Comparison of ENCODE assay signal across 12 cellular contexts in genomic region chr6:73565767-73566485, GRCh38. TPM values are rescaled to one million over a fixed set of nuclear protein-coding genes. Genes with fewer than 3 reads are reported as not detected.
DNase-seq lines count a peak whose midpoint lies in the region; ATAC-seq and TF ChIP-seq lines count a peak whose summit lies in the region.
"Had no signal": no experiment of that assay in that cellular context is flagged by ENCODE, and none has a peak within 500 bp of the region (broad histone marks: within the 10 kb centered on the region; RNA-seq: fewer than 3 reads in every experiment).

No MANE protein-coding gene starts in this region.

- peak overlapping the region; percentile 20 for H3K27ac ChIP-seq in smooth muscle cell (ENCODE audit: low read depth)
- H3K27ac ChIP-seq: KMS-11 had no signal

- POLR2A ChIA-PET in GM10248 (lab: Yijun Ruan, JAX) = no interaction called here

- H3F3A ChIP-seq in smooth muscle cell (ENCODE audit: low read depth) = no peaks in the 10 kb centered on the region

- H3K4me2 ChIP-seq in smooth muscle cell = peak overlapping the region; percentile 51
- H3K4me2 ChIP-seq: KMS-11 had no signal

- peaks cover 1% of the 10 kb centered on the region for H3K4me1 Mint-ChIP-seq in activated T-helper 17 cell treated with anti-CD3 and anti-CD28 coated beads, Interleukin-2, amount 50 U/mL, for 72 hours

- H2AFZ ChIP-seq in smooth muscle cell (ENCODE audit: low read depth) = peak overlapping the region; percentile 97

- H3K9ac ChIP-seq in smooth muscle cell (ENCODE audit: low read depth) = no peak overlapping the region
- H3K9ac ChIP-seq: KMS-11 had no signal

- no peaks in the 10 kb centered on the region for H3K9me3 Mint-ChIP-seq in activated T-helper 17 cell treated with anti-CD3 and anti-CD28 coated beads, Interleukin-2, amount 50 U/mL, for 72 hours

- H3K36me3 ChIP-seq in H7 (replicated peaks; ENCODE audit: control insufficient read depth, insufficient read depth, low read length) (no peaks in the 10 kb centered on the region), smooth muscle cell (ENCODE audit: low read depth) (no peaks in the 10 kb centered on the region)
- H3K36me3 ChIP-seq: Peyer's patch had no signal

- WGBS in smooth muscle cell (ENCODE audit: low lambda C conversion rate) = 83% methylated on average over 11 of the region's 11 CpGs

- H3K27me3 ChIP-seq in H7 (ENCODE audit: control insufficient read depth, insufficient read depth, low read length) (no peaks in the 10 kb centered on the region), smooth muscle cell (ENCODE audit: low read depth) (no peaks in the 10 kb centered on the region)
- H3K27me3 ChIP-seq: Peyer's patch had no signal

- CTCF ChIA-PET in GM10248 (lab: Yijun Ruan, JAX) = interaction anchor here (0.8 to 2.3 kb wide), 9 partner anchors 9 to 67 kb away, joined by 3 to 7 read pairs (median 4); no protein-coding TSS in a partner anchor

- no peaks in the 10 kb centered on the region for H3K27me3 Mint-ChIP-seq in activated T-helper 17 cell treated with anti-CD3 and anti-CD28 coated beads, Interleukin-2, amount 50 U/mL, for 72 hours

- TF ChIP-seq CTCF in smooth muscle cell (IDR thresholded peaks at IDR 0.05; ENCODE audit: borderline replicate concordance, insufficient read depth, poor library complexity, severe bottlenecking) = no peak
- no peak for TF ChIP-seq CTCF in GM10248 (IDR thresholded peaks at IDR 0.05; ENCODE audit: control extremely low read depth, extremely low read depth, low read depth, missing control alignments)

- no peaks in the 10 kb centered on the region for H3K79me2 ChIP-seq in smooth muscle cell (ENCODE audit: low read depth)

- no peaks in the 10 kb centered on the region for H3K9me3 ChIP-seq in smooth muscle cell (replicated peaks; ENCODE audit: low read depth)
- H3K9me3 ChIP-seq: Peyer's patch had no signal

- peak; percentile 93 for ATAC-seq in SK-N-SH treated with all-trans-retinoic acid at 6 μM for 48 hours
- ATAC-seq in activated T-helper 17 cell treated with anti-CD3 and anti-CD28 coated beads, Interleukin-2, amount 50 U/mL, for 72 hours (replicated peaks) = no peak

- H3K4me1 ChIP-seq in smooth muscle cell (ENCODE audit: low read depth) = peaks cover 13% of the 10 kb centered on the region

- H4K20me1 ChIP-seq in smooth muscle cell (ENCODE audit: low read depth) = no peaks in the 10 kb centered on the region

- H3K4me3 Mint-ChIP-seq in activated T-helper 17 cell treated with anti-CD3 and anti-CD28 coated beads, Interleukin-2, amount 50 U/mL, for 72 hours = no peak overlapping the region

- H3K36me3 Mint-ChIP-seq in activated T-helper 17 cell treated with anti-CD3 and anti-CD28 coated beads, Interleukin-2, amount 50 U/mL, for 72 hours (ENCODE audit: low read depth) = no peaks in the 10 kb centered on the region

- H3K27ac Mint-ChIP-seq in activated T-helper 17 cell treated with anti-CD3 and anti-CD28 coated beads, Interleukin-2, amount 50 U/mL, for 72 hours = no peak overlapping the region

- no peak overlapping the region for H3K4me3 ChIP-seq in H7 (ENCODE audit: insufficient read depth, low read depth, low read length)
- no peak overlapping the region for H3K4me3 ChIP-seq in smooth muscle cell
- H3K4me3 ChIP-seq: Peyer's patch had no signal

- DNase-seq in H7 = peak; percentile 79
- DNase-seq in iPS-NIHi11 (ENCODE audit: low spot score) = peak; percentile 54
- no peak for DNase-seq in smooth muscle cell (lab: John Stamatoyannopoulos, UW; ENCODE audit: unreplicated experiment)
- no peak for DNase-seq in GM10248 (ENCODE audit: extremely low spot score)
- DNase-seq in NCI-H345 treated with DMSO at 0.1 percent for 48 hours (lab: John Stamatoyannopoulos, UW; ENCODE audit: unreplicated experiment) = no peak
- DNase-seq: DMS153; Peyer's patch; stimulated activated CD4-positive, alpha-beta T cell treated with anti-CD3 and anti-CD28 coated beads, Interleukin-1b, Interleukin-23, amount 100 ng/mL, for 48 hours; stimulated activated naive CD4-positive, alpha-beta T cell had no signal

TF ChIP-seq in SK-N-SH treated with all-trans-retinoic acid at 6 μM for 48 hours, 23 proteins besides CTCF, POLR2A, EP300 and RAD21 (continues in another document):
- TF ChIP-seq CSRNP3 (CRISPR knock-in tag; IDR thresholded peaks at IDR 0.05) (no peak), SNAI2 (CRISPR knock-in tag; IDR thresholded peaks at IDR 0.05) (no peak), TCF4 (CRISPR knock-in tag; IDR thresholded peaks at IDR 0.05; ENCODE audit: borderline replicate concordance) (no peak), ZNF8 (CRISPR knock-in tag; IDR thresholded peaks at IDR 0.05) (no peak), ZC3H10 (CRISPR knock-in tag; IDR thresholded peaks at IDR 0.05) (no peak), ZFP30 (CRISPR knock-in tag; IDR thresholded peaks at IDR 0.05) (no peak), ARNTL (CRISPR knock-in tag; IDR thresholded peaks at IDR 0.05; ENCODE audit: borderline replicate concordance, low read depth) (no peak), OSR1 (CRISPR knock-in tag; IDR thresholded peaks at IDR 0.05) (no peak), ZFP3 (CRISPR knock-in tag; IDR thresholded peaks at IDR 0.05) (no peak), PPARA (CRISPR knock-in tag; IDR thresholded peaks at IDR 0.05; ENCODE audit: borderline replicate concordance) (no peak), TSHZ2 (CRISPR knock-in tag; IDR thresholded peaks at IDR 0.05) (no peak), CSDC2 (CRISPR knock-in tag; IDR thresholded peaks at IDR 0.05) (no peak), TOX (CRISPR knock-in tag; IDR thresholded peaks at IDR 0.05; ENCODE audit: borderline replicate concordance) (no peak), ISL1 (CRISPR knock-in tag; IDR thresholded peaks at IDR 0.05) (no peak)
- TF ChIP-seq, protein P1, sequence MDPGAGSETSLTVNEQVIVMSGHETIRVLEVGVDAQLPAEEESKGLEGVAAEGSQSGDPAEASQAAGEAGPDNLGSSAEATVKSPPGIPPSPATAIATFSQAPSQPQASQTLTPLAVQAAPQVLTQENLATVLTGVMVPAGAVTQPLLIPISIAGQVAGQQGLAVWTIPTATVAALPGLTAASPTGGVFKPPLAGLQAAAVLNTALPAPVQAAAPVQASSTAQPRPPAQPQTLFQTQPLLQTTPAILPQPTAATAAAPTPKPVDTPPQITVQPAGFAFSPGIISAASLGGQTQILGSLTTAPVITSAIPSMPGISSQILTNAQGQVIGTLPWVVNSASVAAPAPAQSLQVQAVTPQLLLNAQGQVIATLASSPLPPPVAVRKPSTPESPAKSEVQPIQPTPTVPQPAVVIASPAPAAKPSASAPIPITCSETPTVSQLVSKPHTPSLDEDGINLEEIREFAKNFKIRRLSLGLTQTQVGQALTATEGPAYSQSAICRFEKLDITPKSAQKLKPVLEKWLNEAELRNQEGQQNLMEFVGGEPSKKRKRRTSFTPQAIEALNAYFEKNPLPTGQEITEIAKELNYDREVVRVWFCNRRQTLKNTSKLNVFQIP (CRISPR knock-in tag; IDR thresholded peaks at IDR 0.05; ENCODE audit: borderline replicate concordance, low read depth) = no peak

RNA-seq across cellular contexts. Expression of gene EEF1A1, which starts 45.1 kb away (rescaled TPM):
- 12,173 and 12,318 TPM in 2 replicates for total RNA-seq in H7 (2014; rRNA removed; shearing (Covaris generic))
- total RNA-seq in smooth muscle cell = 8,046 and 9,106 TPM in 2 replicates
- 2,147 and 2,255 TPM in 2 replicates for polyA plus RNA-seq in smooth muscle cell
- total RNA-seq in activated T-helper 17 cell treated with anti-CD3 and anti-CD28 coated beads, Interleukin-2, amount 50 U/mL, for 72 hours = over 10,000 TPM in 1 of 2 donors, 1,000 to 10,000 TPM in 1; 9,813 to 18,243 TPM

Comparison
In these comparisons a context has a peak if more than half of its experiments do, and no peak if none do; other contexts are left out.
1. DNase-seq: peak in H7 (single experiment) and iPS-NIHi11 (single experiment); none in smooth muscle cell (single experiment), GM10248 (single experiment) and NCI-H345 treated with DMSO at 0.1 percent for 48 hours (single experiment).